In genomic region chrX:135112096-135112729, GRCh38 we compare ENCODE assay signal across 8 cellular contexts. TPM values are rescaled to one million over a fixed set of nuclear protein-coding genes. Genes with fewer than 3 reads are reported as not detected.
DNase-seq lines count a peak whose midpoint lies in the region; ATAC-seq and TF ChIP-seq lines count a peak whose summit lies in the region.

No MANE protein-coding gene starts in this region.

- H3K36me3 ChIP-seq in OCI-LY7 (ENCODE audit: insufficient read depth, low read length) = no peaks in the 10 kb centered on the region
- no peaks in the 10 kb centered on the region for H3K36me3 ChIP-seq in adipocyte (ENCODE audit: control insufficient read depth, insufficient read depth, low read length, severe bottlenecking)

- H2AFZ ChIP-seq in OCI-LY7 (ENCODE audit: low read length) = no peak overlapping the region

- peak; percentile 30 for DNase-seq in NCI-H2196 (lab: John Stamatoyannopoulos, UW; ENCODE audit: unreplicated experiment)
- no peak for DNase-seq in NCI-H2196 treated with DMSO at 0.1 percent for 48 hours (lab: John Stamatoyannopoulos, UW; ENCODE audit: unreplicated experiment)
- peak; percentile 32 for DNase-seq in OCI-LY7 (ENCODE audit: low spot score)
- peak; percentile 34 for DNase-seq in adipocyte (ENCODE audit: low read depth)
- DNase-seq in left kidney (ENCODE audit: low read depth, low spot score) = peak; percentile 50
- DNase-seq in activated CD4-positive, CD25-positive, alpha-beta regulatory T cell (lab: John Stamatoyannopoulos, UW) = no peak

- POLR2A ChIA-PET in OCI-LY7 (lab: Charles Lee) = interaction anchor here (0.5 kb wide), 1 partner anchor 19 kb away, joined by 3 read pairs; no protein-coding TSS in a partner anchor

- H3K4me2 ChIP-seq in OCI-LY7 (ENCODE audit: low read length) = no peak overlapping the region

- no peaks in the 10 kb centered on the region for H4K20me1 ChIP-seq in OCI-LY7 (ENCODE audit: insufficient read depth, low read length)

- H3K4me1 ChIP-seq in OCI-LY7 (ENCODE audit: insufficient read depth, low read length, poor library complexity, severe bottlenecking) (no peaks in the 10 kb centered on the region), adipocyte (ENCODE audit: control insufficient read depth, insufficient read depth, low read length) (peaks cover 4% of the 10 kb centered on the region)

- no peak overlapping the region for H3K27ac ChIP-seq in OCI-LY7 (ENCODE audit: low read depth, low read length, poor library complexity, severe bottlenecking)

- BruUV-seq in OCI-LY7 (replicated peaks; lab: Mats Ljungman, UMichigan) = no TSS peak

- peaks cover 21% of the 10 kb centered on the region for H3K27me3 ChIP-seq in adipocyte (replicated peaks; ENCODE audit: control insufficient read depth, insufficient read depth, low read length)

- CTCF ChIA-PET in OCI-LY7 (lab: Charles Lee; ENCODE audit: unreplicated experiment) = interaction anchor here (0.9 kb wide), 1 partner anchor 74 kb away, joined by 3 read pairs; no protein-coding TSS in a partner anchor

- H3K9ac ChIP-seq in adipocyte (ENCODE audit: low read length) = no peak overlapping the region

- H3K4me3 ChIP-seq in OCI-LY7 (ENCODE audit: low read depth, low read length, poor library complexity, severe bottlenecking) = no peak overlapping the region
- H3K4me3 ChIP-seq in adipocyte (ENCODE audit: low read length) = no peak overlapping the region

- peak; percentile 49 for ATAC-seq in GM21529 (IDR thresholded peaks at IDR 0.05; ENCODE audit: unreplicated experiment)
- ATAC-seq in HG03378 (IDR thresholded peaks at IDR 0.05; ENCODE audit: unreplicated experiment) = no peak

- peak; percentile 74 for TF ChIP-seq CTCF in OCI-LY7 (conservative IDR thresholded peaks at IDR 0.05; ENCODE audit: low read length)

- intact Hi-C loops in OCI-LY7 (cut with micrococcal nuclease; ENCODE audit: unreplicated experiment) = no loop called here

- H3K79me2 ChIP-seq in OCI-LY7 (ENCODE audit: insufficient read depth, low read depth, low read length) = no peaks in the 10 kb centered on the region

- H3K9me3 ChIP-seq in OCI-LY7 (ENCODE audit: low read length) = no peaks in the 10 kb centered on the region
- peaks cover 7% of the 10 kb centered on the region for H3K9me3 ChIP-seq in adipocyte (ENCODE audit: control insufficient read depth, low read length)

- H3K9me2 ChIP-seq in OCI-LY7 (ENCODE audit: insufficient read depth, low read length) = no peaks in the 10 kb centered on the region

RNA-seq across cellular contexts. Expression of gene ETDB, which starts 8.1 kb away (rescaled TPM):
- total RNA-seq in OCI-LY7 (2014; rRNA removed; shearing (Covaris generic)) = not detected in 2 replicates
- not detected in 2 replicates for total RNA-seq in OCI-LY7 (2022)

RNA-seq across cellular contexts. Expression of gene SMIM10L2B, which starts 13.7 kb away (rescaled TPM):
- 0.13 TPM in 1 of 2 replicates, not detected in the other for total RNA-seq in OCI-LY7 (2014; rRNA removed; shearing (Covaris generic))
- total RNA-seq in OCI-LY7 (2022) = not detected in 2 replicates

RNA-seq across cellular contexts. Expression of gene CT55, which starts 59.0 kb away (rescaled TPM):
- total RNA-seq in OCI-LY7 (2014; rRNA removed; shearing (Covaris generic)) = not detected in 2 replicates
- not detected in 2 replicates for total RNA-seq in OCI-LY7 (2022)

Comparison
In these comparisons a context has a peak if more than half of its experiments do, and no peak if none do; other contexts are left out.
1. DNase-seq: peak in NCI-H2196 (single experiment), OCI-LY7 (single experiment), adipocyte (single experiment) and left kidney (single experiment); none in NCI-H2196 treated with DMSO at 0.1 percent for 48 hours (single experiment) and activated CD4-positive, CD25-positive, alpha-beta regulatory T cell (0 of 4).